1 cellular context compared by ENCODE assay signal in genomic region chr4:59002148-59002547, GRCh38.
TF ChIP-seq lines count a peak whose summit lies in the region.

No MANE protein-coding gene starts in this region.

TF ChIP-seq in GM23338, 12 proteins besides CTCF, POLR2A, EP300 and RAD21 (continued from another document):
- TF ChIP-seq, protein P1, sequence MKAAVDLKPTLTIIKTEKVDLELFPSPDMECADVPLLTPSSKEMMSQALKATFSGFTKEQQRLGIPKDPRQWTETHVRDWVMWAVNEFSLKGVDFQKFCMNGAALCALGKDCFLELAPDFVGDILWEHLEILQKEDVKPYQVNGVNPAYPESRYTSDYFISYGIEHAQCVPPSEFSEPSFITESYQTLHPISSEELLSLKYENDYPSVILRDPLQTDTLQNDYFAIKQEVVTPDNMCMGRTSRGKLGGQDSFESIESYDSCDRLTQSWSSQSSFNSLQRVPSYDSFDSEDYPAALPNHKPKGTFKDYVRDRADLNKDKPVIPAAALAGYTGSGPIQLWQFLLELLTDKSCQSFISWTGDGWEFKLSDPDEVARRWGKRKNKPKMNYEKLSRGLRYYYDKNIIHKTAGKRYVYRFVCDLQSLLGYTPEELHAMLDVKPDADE (IDR thresholded peaks at IDR 0.05): no peak
- TF ChIP-seq, protein P2, sequence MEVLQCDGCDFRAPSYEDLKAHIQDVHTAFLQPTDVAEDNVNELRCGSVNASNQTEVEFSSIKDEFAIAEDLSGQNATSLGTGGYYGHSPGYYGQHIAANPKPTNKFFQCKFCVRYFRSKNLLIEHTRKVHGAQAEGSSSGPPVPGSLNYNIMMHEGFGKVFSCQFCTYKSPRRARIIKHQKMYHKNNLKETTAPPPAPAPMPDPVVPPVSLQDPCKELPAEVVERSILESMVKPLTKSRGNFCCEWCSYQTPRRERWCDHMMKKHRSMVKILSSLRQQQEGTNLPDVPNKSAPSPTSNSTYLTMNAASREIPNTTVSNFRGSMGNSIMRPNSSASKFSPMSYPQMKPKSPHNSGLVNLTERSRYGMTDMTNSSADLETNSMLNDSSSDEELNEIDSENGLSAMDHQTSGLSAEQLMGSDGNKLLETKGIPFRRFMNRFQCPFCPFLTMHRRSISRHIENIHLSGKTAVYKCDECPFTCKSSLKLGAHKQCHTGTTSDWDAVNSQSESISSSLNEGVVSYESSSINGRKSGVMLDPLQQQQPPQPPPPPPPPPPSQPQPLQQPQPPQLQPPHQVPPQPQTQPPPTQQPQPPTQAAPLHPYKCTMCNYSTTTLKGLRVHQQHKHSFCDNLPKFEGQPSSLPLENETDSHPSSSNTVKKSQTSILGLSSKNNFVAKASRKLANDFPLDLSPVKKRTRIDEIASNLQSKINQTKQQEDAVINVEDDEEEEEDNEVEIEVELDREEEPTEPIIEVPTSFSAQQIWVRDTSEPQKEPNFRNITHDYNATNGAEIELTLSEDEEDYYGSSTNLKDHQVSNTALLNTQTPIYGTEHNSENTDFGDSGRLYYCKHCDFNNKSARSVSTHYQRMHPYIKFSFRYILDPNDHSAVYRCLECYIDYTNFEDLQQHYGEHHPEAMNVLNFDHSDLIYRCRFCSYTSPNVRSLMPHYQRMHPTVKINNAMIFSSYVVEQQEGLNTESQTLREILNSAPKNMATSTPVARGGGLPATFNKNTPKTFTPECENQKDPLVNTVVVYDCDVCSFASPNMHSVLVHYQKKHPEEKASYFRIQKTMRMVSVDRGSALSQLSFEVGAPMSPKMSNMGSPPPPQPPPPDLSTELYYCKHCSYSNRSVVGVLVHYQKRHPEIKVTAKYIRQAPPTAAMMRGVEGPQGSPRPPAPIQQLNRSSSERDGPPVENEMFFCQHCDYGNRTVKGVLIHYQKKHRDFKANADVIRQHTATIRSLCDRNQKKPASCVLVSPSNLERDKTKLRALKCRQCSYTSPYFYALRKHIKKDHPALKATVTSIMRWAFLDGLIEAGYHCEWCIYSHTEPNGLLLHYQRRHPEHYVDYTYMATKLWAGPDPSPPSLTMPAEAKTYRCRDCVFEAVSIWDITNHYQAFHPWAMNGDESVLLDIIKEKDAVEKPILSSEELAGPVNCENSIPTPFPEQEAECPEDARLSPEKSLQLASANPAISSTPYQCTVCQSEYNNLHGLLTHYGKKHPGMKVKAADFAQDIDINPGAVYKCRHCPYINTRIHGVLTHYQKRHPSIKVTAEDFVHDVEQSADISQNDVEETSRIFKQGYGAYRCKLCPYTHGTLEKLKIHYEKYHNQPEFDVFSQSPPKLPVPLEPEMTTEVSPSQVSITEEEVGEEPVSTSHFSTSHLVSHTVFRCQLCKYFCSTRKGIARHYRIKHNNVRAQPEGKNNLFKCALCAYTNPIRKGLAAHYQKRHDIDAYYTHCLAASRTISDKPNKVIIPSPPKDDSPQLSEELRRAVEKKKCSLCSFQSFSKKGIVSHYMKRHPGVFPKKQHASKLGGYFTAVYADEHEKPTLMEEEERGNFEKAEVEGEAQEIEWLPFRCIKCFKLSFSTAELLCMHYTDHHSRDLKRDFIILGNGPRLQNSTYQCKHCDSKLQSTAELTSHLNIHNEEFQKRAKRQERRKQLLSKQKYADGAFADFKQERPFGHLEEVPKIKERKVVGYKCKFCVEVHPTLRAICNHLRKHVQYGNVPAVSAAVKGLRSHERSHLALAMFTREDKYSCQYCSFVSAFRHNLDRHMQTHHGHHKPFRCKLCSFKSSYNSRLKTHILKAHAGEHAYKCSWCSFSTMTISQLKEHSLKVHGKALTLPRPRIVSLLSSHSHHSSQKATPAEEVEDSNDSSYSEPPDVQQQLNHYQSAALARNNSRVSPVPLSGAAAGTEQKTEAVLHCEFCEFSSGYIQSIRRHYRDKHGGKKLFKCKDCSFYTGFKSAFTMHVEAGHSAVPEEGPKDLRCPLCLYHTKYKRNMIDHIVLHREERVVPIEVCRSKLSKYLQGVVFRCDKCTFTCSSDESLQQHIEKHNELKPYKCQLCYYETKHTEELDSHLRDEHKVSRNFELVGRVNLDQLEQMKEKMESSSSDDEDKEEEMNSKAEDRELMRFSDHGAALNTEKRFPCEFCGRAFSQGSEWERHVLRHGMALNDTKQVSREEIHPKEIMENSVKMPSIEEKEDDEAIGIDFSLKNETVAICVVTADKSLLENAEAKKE (CRISPR knock-in tag; IDR thresholded peaks at IDR 0.05): no peak
- TF ChIP-seq JUNB (IDR thresholded peaks at IDR 0.05; ENCODE audit: unreplicated experiment): no peak
